19 cellular contexts compared by ENCODE assay signal in genomic region chr17:83148317-83149044, GRCh38.
DNase-seq lines count a peak whose midpoint lies in the region; ATAC-seq and TF ChIP-seq lines count a peak whose summit lies in the region.
"Had no signal": no experiment of that assay in that cellular context is flagged by ENCODE, and none has a peak within 500 bp of the region (broad histone marks: within the 10 kb centered on the region; RNA-seq: fewer than 3 reads in every experiment).

No MANE protein-coding gene starts in this region.

- no peak overlapping the region for H3K4me3 Mint-ChIP-seq in osteocyte (ENCODE audit: unreplicated experiment)

- H3K4me1 Mint-ChIP-seq in osteocyte (ENCODE audit: unreplicated experiment), result peaks cover 90% of the 10 kb centered on the region

- DNase-seq in cardiac septum (ENCODE audit: low spot score) (peak; percentile 63), left cardiac atrium (no peak), coronary artery (ENCODE audit: low spot score) (peak; percentile 64), osteocyte (ENCODE audit: extremely low spot score, unreplicated experiment) (peak; percentile 78), foreskin melanocyte (no peak), DMS53 (lab: John Stamatoyannopoulos, UW) (no peak), SKM-1 (lab: John Stamatoyannopoulos, UW; ENCODE audit: unreplicated experiment) (no peak)
- DNase-seq: DND-41, KG1, MV-4-11, NCI-H1694 treated with DMSO at 0.1 percent for 48 hours, NCI-H2107, NCI-H524, NCI-H82, PC-3, RPMI8226, SHP77 treated with DMSO at 0.1 percent for 48 hours had no signal

- intact Hi-C loops in cardiac septum (cut with DNase I) (no loop called here), left cardiac atrium (cut with DNase I) (no loop called here)

- TF ChIP-seq CTCF in coronary artery (IDR thresholded peaks at IDR 0.05), result no peak
- TF ChIP-seq CTCF in osteocyte (IDR thresholded peaks at IDR 0.05), result no peak

- H3K27ac Mint-ChIP-seq in osteocyte (ENCODE audit: unreplicated experiment), result no peak overlapping the region

- no peak for ATAC-seq in left cardiac atrium
- ATAC-seq: PC-3 had no signal

- H3K27me3 Mint-ChIP-seq in osteocyte (ENCODE audit: unreplicated experiment), result no peaks in the 10 kb centered on the region

- H3K27ac ChIP-seq in coronary artery, result no peak overlapping the region
- H3K27ac ChIP-seq: BLaER1 treated with 17β-estradiol and CSF1 and Interleukin-3, amounts not matched to agents 10 nM and 100 nM had no signal

- H3K36me3 Mint-ChIP-seq in osteocyte (ENCODE audit: unreplicated experiment), result no peaks in the 10 kb centered on the region

- H3K9me3 Mint-ChIP-seq in osteocyte (ENCODE audit: unreplicated experiment), result no peaks in the 10 kb centered on the region

- no peak overlapping the region for H3K4me3 ChIP-seq in coronary artery
- H3K4me3 ChIP-seq: BLaER1 treated with 17β-estradiol and CSF1 and Interleukin-3, amounts not matched to agents 10 nM and 100 nM; HAP-1 had no signal

Comparison
In these comparisons a context has a peak if more than half of its experiments do, and no peak if none do; other contexts are left out.
1. DNase-seq: peak in cardiac septum (single experiment), coronary artery (single experiment) and osteocyte (single experiment); none in left cardiac atrium (single experiment), foreskin melanocyte (single experiment), DMS53 (single experiment) and SKM-1 (single experiment).